In the genomic region with DNA sequence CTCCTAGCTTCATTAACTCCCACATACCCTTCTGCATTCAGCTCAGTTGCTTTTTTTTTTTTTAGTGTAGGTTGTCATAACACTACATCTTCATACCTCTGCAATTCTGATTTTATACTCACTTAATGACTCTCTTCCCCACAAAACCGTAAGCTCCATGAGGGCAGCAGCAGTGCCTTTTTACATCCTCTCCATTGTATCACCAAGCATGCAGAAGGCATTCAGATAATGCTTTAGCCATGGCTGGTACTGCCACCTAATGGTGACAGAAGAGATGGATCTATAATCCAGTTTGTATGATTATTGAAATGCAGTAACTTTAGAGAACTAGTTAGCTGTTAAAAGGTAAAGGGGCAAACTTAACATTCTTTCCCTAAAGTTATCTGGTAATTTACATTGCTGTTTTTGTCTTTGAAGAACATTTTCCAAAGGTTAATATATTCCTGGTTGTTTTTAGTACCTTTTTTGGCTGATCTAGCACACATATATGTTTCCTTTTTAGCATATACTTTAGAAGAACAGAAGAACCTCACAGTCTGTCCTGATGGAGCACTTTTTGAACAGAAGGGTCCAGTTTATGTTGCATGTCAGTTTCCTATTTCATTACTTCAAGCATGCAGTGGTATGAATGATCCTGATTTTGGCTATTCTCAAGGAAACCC, we compare ENCODE assay signal across 9 cellular contexts. TPM values are rescaled to one million over a fixed set of nuclear protein-coding genes. Genes with fewer than 3 reads are reported as not detected.
DNase-seq lines count a peak whose midpoint lies in the region; ATAC-seq lines count a peak whose summit lies in the region.
"Had no signal": no experiment of that assay in that cellular context is flagged by ENCODE, and none has a peak within 500 bp of the region (broad histone marks: within the 10 kb centered on the region; RNA-seq: fewer than 3 reads in every experiment).

No MANE protein-coding gene starts in this region.

- peak; percentile 64 for ATAC-seq in HG02885 (IDR thresholded peaks at IDR 0.05; ENCODE audit: poor library complexity, unreplicated experiment)
- no peak for ATAC-seq in GM21515 (IDR thresholded peaks at IDR 0.05; ENCODE audit: unreplicated experiment)

- peaks cover 4% of the 10 kb centered on the region for H3K4me1 Mint-ChIP-seq in activated T-helper 1 cell treated with anti-CD3 and anti-CD28 coated beads, Interleukin-12 subunit alpha, Interleukin-12 subunit beta, Interleukin-2, Interleukin-4 antibody, amounts not matched to agents 30 ng/mL and 10 ng/mL and 1 ng/mL, durations not matched to agents 14 hours and 24 hours and 36 hours (ENCODE audit: low read depth)

- peak; percentile 42 to 62 for DNase-seq in NCI-H2081 (lab: John Stamatoyannopoulos, UW)
- DNase-seq in NCI-H2081 treated with DMSO at 0.1 percent for 48 hours (lab: John Stamatoyannopoulos, UW), result no peak
- peak; percentile 34 to 73 for DNase-seq in NOMO-1 (lab: John Stamatoyannopoulos, UW; ENCODE audit: unreplicated experiment in 2 of 2)
- peak; percentile 26 for DNase-seq in activated T-helper 1 cell treated with anti-CD3 and anti-CD28 coated beads, Interleukin-12 subunit alpha, Interleukin-12 subunit beta, Interleukin-2, Interleukin-4 antibody, amounts not matched to agents 30 ng/mL and 10 ng/mL and 1 ng/mL, durations not matched to agents 14 hours and 24 hours and 36 hours (ENCODE audit: low spot score)
- DNase-seq in glomerular visceral epithelial cell (ENCODE audit: extremely low spot score), result peak; percentile 46
- peak; percentile 23 for DNase-seq in skeletal muscle cell (ENCODE audit: low read depth)

- H3K27me3 Mint-ChIP-seq in activated T-helper 1 cell treated with anti-CD3 and anti-CD28 coated beads, Interleukin-12 subunit alpha, Interleukin-12 subunit beta, Interleukin-2, Interleukin-4 antibody, amounts not matched to agents 30 ng/mL and 10 ng/mL and 1 ng/mL, durations not matched to agents 14 hours and 24 hours and 36 hours (ENCODE audit: insufficient read depth), result no peaks in the 10 kb centered on the region

- H3K4me3 Mint-ChIP-seq in activated T-helper 1 cell treated with anti-CD3 and anti-CD28 coated beads, Interleukin-12 subunit alpha, Interleukin-12 subunit beta, Interleukin-2, Interleukin-4 antibody, amounts not matched to agents 30 ng/mL and 10 ng/mL and 1 ng/mL, durations not matched to agents 14 hours and 24 hours and 36 hours, result no peak overlapping the region

- peaks cover 6% of the 10 kb centered on the region for H3K9me3 Mint-ChIP-seq in activated T-helper 1 cell treated with anti-CD3 and anti-CD28 coated beads, Interleukin-12 subunit alpha, Interleukin-12 subunit beta, Interleukin-2, Interleukin-4 antibody, amounts not matched to agents 30 ng/mL and 10 ng/mL and 1 ng/mL, durations not matched to agents 14 hours and 24 hours and 36 hours

- H3K27ac Mint-ChIP-seq in activated T-helper 1 cell treated with anti-CD3 and anti-CD28 coated beads, Interleukin-12 subunit alpha, Interleukin-12 subunit beta, Interleukin-2, Interleukin-4 antibody, amounts not matched to agents 30 ng/mL and 10 ng/mL and 1 ng/mL, durations not matched to agents 14 hours and 24 hours and 36 hours, result no peak overlapping the region

- intact Hi-C loops in activated T-helper 1 cell treated with anti-CD3 and anti-CD28 coated beads, Interleukin-12 subunit alpha, Interleukin-12 subunit beta, Interleukin-2, Interleukin-4 antibody, amounts not matched to agents 30 ng/mL and 10 ng/mL and 1 ng/mL, durations not matched to agents 14 hours and 24 hours and 36 hours (cut with micrococcal nuclease), result loop anchor here (1.0 to 5.0 kb wide), 4 partner anchors 38 to 336 kb away; partner anchors contain the start of gene RNF7

- H3K4me3 ChIP-seq in skeletal muscle cell (ENCODE audit: low read depth, low read length), result no peak overlapping the region
- H3K4me3 ChIP-seq: BLaER1 treated with 17β-estradiol and CSF1 and Interleukin-3, amounts not matched to agents 10 nM and 100 nM had no signal

- peaks cover 50% of the 10 kb centered on the region for H3K36me3 Mint-ChIP-seq in activated T-helper 1 cell treated with anti-CD3 and anti-CD28 coated beads, Interleukin-12 subunit alpha, Interleukin-12 subunit beta, Interleukin-2, Interleukin-4 antibody, amounts not matched to agents 30 ng/mL and 10 ng/mL and 1 ng/mL, durations not matched to agents 14 hours and 24 hours and 36 hours (ENCODE audit: low read depth)

RNA-seq across cellular contexts. Expression of gene ATP1B3, which starts 36.8 kb away (rescaled TPM):
- total RNA-seq in activated T-helper 1 cell treated with anti-CD3 and anti-CD28 coated beads, Interleukin-12 subunit alpha, Interleukin-12 subunit beta, Interleukin-2, Interleukin-4 antibody, amounts not matched to agents 30 ng/mL and 10 ng/mL and 1 ng/mL, durations not matched to agents 14 hours and 24 hours and 36 hours, result 197 and 231 TPM in 2 replicates
